In the genomic region with DNA sequence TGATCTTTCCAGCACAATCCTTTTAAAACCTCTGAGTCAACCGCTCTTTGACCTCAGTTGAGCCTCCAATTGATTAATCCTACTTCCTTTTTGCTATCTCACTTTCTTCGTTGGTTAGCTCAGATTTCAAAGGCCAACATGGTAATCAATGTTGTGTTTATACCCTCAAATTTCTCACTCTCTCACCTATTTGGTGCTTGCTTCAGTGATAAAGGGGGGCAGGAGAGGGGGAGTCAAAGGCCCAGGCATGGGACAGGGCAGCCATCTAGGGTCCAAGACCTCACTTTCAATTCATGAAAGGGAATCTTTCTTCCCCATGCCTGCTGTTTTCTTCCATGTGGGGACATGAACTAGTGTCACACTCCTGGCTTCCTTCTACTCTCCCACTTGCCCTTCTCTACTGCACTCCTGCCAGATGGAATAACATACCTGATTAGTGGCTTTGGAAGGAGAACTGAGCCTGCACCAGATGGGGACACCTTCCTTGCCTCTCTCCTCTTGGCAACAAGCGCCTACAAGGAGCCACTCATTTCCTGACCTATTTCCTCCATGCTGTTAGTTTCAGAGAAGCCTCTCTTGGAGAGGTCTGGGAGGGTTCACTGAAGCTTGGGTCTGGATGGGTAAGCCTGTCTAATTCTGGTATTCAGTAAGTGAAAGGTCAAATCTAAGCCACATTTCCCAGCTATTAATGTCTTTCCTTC, we compare ENCODE assay signal across 1 cellular context.
A peak's percentile ranks its signal among the peaks of the same experiment; 100 is the strongest.
TF ChIP-seq lines count a peak whose summit lies in the region.

No MANE protein-coding gene starts in this region.

TF ChIP-seq in HepG2, 621 proteins besides CTCF, POLR2A, EP300 and RAD21 (continued from another document):
- TF ChIP-seq, protein P1, sequence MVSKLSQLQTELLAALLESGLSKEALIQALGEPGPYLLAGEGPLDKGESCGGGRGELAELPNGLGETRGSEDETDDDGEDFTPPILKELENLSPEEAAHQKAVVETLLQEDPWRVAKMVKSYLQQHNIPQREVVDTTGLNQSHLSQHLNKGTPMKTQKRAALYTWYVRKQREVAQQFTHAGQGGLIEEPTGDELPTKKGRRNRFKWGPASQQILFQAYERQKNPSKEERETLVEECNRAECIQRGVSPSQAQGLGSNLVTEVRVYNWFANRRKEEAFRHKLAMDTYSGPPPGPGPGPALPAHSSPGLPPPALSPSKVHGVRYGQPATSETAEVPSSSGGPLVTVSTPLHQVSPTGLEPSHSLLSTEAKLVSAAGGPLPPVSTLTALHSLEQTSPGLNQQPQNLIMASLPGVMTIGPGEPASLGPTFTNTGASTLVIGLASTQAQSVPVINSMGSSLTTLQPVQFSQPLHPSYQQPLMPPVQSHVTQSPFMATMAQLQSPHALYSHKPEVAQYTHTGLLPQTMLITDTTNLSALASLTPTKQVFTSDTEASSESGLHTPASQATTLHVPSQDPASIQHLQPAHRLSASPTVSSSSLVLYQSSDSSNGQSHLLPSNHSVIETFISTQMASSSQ (IDR thresholded peaks at IDR 0.05; ENCODE audit: low read depth), result peak; percentile 76
- TF ChIP-seq, protein P1 (CRISPR knock-in tag; IDR thresholded peaks at IDR 0.05; ENCODE audit: borderline replicate concordance), result peak; percentile 89; the same call in 1 of the 2 replicates
- TF ChIP-seq, protein P2, sequence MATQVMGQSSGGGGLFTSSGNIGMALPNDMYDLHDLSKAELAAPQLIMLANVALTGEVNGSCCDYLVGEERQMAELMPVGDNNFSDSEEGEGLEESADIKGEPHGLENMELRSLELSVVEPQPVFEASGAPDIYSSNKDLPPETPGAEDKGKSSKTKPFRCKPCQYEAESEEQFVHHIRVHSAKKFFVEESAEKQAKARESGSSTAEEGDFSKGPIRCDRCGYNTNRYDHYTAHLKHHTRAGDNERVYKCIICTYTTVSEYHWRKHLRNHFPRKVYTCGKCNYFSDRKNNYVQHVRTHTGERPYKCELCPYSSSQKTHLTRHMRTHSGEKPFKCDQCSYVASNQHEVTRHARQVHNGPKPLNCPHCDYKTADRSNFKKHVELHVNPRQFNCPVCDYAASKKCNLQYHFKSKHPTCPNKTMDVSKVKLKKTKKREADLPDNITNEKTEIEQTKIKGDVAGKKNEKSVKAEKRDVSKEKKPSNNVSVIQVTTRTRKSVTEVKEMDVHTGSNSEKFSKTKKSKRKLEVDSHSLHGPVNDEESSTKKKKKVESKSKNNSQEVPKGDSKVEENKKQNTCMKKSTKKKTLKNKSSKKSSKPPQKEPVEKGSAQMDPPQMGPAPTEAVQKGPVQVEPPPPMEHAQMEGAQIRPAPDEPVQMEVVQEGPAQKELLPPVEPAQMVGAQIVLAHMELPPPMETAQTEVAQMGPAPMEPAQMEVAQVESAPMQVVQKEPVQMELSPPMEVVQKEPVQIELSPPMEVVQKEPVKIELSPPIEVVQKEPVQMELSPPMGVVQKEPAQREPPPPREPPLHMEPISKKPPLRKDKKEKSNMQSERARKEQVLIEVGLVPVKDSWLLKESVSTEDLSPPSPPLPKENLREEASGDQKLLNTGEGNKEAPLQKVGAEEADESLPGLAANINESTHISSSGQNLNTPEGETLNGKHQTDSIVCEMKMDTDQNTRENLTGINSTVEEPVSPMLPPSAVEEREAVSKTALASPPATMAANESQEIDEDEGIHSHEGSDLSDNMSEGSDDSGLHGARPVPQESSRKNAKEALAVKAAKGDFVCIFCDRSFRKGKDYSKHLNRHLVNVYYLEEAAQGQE (IDR thresholded peaks at IDR 0.05; ENCODE audit: borderline replicate concordance in 1 of 2, low read depth in 1 of 2, low read length in 2 of 2), result no peak
- no peak for TF ChIP-seq MEIS1 (CRISPR knock-in tag; IDR thresholded peaks at IDR 0.05; ENCODE audit: borderline replicate concordance)
- no peak for TF ChIP-seq NCOA1 (CRISPR knock-in tag; IDR thresholded peaks at IDR 0.05)
- no peak for TF ChIP-seq ZNF7 (CRISPR knock-in tag; IDR thresholded peaks at IDR 0.05)
- peak; percentile 62; the same call in 1 of the 2 replicates for TF ChIP-seq PHF21A (CRISPR knock-in tag; IDR thresholded peaks at IDR 0.05)
- TF ChIP-seq, protein P3, sequence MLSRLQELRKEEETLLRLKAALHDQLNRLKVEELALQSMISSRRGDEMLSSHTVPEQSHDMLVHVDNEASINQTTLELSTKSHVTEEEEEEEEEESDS (CRISPR knock-in tag; IDR thresholded peaks at IDR 0.05; ENCODE audit: borderline replicate concordance), result no peak
- TF ChIP-seq GATA4 (IDR thresholded peaks at IDR 0.05; ENCODE audit: borderline replicate concordance, low read depth), result 0 out of 2 replicates have a peak, but pooled peaks have one; percentile 61
- peak; percentile 33 for TF ChIP-seq CBX1 (IDR thresholded peaks at IDR 0.05; ENCODE audit: low read depth)
- TF ChIP-seq, protein P4, sequence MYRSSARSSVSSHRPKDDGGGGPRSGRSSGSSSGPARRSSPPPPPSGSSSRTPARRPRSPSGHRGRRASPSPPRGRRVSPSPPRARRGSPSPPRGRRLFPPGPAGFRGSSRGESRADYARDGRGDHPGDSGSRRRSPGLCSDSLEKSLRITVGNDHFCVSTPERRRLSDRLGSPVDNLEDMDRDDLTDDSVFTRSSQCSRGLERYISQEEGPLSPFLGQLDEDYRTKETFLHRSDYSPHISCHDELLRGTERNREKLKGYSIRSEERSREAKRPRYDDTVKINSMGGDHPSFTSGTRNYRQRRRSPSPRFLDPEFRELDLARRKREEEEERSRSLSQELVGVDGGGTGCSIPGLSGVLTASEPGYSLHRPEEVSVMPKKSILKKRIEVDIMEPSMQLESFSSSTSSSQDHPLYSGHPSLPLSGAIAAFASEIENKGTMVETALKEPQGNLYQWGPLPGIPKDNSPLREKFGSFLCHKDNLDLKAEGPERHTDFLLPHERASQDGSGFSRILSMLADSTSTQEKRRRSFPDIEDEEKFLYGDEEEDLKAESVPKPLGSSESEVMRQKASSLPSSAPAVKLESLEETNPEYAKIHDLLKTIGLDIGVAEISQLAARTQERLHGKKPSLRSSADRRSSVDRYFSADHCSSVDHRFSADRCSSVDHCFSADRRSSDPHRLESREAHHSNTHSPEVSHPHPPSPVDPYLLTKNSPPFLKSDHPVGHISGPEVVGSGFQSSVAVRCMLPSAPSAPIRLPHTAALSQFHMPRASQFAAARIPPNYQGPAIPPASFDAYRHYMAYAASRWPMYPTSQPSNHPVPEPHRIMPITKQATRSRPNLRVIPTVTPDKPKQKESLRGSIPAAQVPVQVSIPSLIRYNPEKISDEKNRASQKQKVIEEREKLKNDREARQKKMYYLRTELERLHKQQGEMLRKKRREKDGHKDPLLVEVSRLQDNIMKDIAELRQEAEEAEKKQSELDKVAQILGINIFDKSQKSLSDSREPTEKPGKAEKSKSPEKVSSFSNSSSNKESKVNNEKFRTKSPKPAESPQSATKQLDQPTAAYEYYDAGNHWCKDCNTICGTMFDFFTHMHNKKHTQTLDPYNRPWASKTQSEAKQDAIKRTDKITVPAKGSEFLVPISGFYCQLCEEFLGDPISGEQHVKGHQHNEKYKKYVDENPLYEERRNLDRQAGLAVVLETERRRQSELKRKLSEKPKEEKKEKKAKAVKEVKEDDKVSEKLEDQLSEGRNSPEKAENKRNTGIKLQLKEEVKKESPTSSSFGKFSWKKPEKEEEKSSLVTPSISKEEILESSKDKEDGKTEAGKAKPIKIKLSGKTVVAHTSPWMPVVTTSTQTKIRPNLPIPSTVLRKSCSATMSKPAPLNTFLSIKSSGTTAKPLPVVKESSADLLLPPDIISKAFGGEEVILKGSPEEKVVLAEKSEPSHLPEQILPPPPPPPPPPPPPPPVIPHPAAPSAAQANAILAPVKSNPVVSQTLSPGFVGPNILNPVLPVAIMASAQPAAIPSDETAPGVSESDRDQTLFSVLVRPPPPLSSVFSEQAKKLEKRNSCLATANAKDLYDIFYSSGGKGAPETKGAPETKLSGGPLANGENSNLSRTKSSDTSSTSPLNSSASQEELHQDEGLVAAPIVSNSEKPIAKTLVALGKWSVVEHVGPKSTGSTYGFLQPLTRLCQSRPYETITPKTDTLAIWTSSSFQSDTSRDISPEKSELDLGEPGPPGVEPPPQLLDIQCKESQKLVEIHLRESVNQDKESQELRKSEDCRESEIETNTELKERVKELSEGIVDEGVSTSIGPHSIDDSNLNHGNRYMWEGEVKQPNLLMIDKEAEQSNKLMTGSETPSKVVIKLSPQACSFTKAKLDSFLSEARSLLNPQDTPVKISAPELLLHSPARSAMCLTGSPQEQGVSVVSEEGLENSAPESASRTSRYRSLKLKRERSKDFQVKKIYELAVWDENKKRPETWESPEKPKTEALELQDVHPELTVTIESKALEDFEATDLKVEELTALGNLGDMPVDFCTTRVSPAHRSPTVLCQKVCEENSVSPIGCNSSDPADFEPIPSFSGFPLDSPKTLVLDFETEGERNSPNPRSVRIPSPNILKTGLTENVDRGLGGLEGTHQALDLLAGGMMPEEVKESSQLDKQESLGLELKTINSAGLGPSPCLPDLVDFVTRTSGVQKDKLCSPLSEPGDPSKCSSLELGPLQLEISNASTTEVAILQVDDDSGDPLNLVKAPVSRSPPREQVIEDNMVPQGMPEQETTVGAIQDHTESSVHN (CRISPR knock-in tag; IDR thresholded peaks at IDR 0.05), result 0 out of 2 replicates have a peak, but pooled peaks have one; percentile 34
